ENCODE assay signal across 24 cellular contexts in the genomic region with DNA sequence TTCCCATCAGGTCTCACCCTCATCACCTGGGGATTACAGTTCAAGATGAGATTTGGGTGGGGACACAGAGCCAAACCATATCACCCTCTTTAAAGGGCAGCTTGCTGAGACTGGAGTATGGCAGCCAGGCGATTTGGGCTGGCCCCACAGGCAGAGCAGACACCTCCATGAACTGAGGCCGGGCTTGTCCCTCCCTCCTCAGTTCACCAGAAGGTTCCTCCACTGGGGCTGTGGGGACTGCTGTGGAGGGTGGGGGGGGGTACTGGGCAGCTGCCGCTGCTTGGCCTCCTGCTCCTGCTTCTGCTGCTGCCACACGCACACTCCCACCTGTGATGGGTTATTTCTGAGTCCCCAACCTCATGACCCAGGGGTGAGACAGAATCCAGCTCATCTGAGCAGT.
"Had no signal": no experiment of that assay in that cellular context is flagged by ENCODE, and none has a peak within 500 bp of the region (broad histone marks: within the 10 kb centered on the region; RNA-seq: fewer than 3 reads in every experiment).

No MANE protein-coding gene starts in this region.

- H3K9me3 ChIP-seq: colonic mucosa, ovary, right lobe of liver, uterus had no signal

- ATAC-seq: foreskin keratinocyte; gastroesophageal sphincter; heart left ventricle; left colon; left ventricle myocardium superior; right lobe of liver; stimulated activated naive B cell treated with anti-CD40 and anti-IgM and Interleukin-4, amounts not matched to agents 10 μg/mL and 1 μg/mL and 100 μg/mL, for 72 hours had no signal

- H3K4me3 ChIP-seq: colonic mucosa, esophagus muscularis mucosa, gastroesophageal sphincter, heart left ventricle, hepatocyte, lower lobe of right lung, ovary, right lobe of liver, thoracic aorta, tibial nerve, upper lobe of left lung, uterus had no signal

- H3K27me3 ChIP-seq: colonic mucosa, foreskin keratinocyte, hepatocyte, ovary, right lobe of liver, tibial nerve, upper lobe of left lung, uterus had no signal

- H3K36me3 ChIP-seq: colonic mucosa, esophagus muscularis mucosa, gastroesophageal sphincter, heart left ventricle, lower lobe of right lung, ovary, right lobe of liver, thoracic aorta, tibial nerve, upper lobe of left lung, uterus had no signal

- H3K27ac ChIP-seq: colonic mucosa, epithelial cell of prostate, esophagus muscularis mucosa, foreskin keratinocyte, gastroesophageal sphincter, heart left ventricle, hepatocyte, lower lobe of right lung, ovary, right lobe of liver, thoracic aorta, tibial nerve, upper lobe of left lung, uterus had no signal

- DNase-seq: colonic mucosa; effector CD8-positive, alpha-beta T cell; endodermal cell; foreskin keratinocyte; heart left ventricle; kidney glomerular epithelial cell; left colon; left ventricle myocardium superior; lower lobe of right lung; nucleus accumbens; right lobe of liver; small intestine; stimulated activated CD4-positive, alpha-beta T cell treated with anti-CD3 and anti-CD28 coated beads, Interleukin-15, amount 100 ng/mL, for 24 hours; stimulated activated CD4-positive, alpha-beta T cell treated with anti-CD3 and anti-CD28 coated beads, Interleukin-2, amount 100 ng/mL, for 48 hours; stimulated activated naive B cell treated with anti-CD40 and anti-IgM and Interleukin-4, amounts not matched to agents 10 μg/mL and 1 μg/mL and 100 μg/mL, for 72 hours; uterus had no signal

- H3K4me1 ChIP-seq: colonic mucosa, foreskin keratinocyte, heart left ventricle, lower lobe of right lung, right lobe of liver, tibial nerve, upper lobe of left lung, uterus had no signal
